Comparison of ENCODE assay signal across 1 cellular context in the genomic region with DNA sequence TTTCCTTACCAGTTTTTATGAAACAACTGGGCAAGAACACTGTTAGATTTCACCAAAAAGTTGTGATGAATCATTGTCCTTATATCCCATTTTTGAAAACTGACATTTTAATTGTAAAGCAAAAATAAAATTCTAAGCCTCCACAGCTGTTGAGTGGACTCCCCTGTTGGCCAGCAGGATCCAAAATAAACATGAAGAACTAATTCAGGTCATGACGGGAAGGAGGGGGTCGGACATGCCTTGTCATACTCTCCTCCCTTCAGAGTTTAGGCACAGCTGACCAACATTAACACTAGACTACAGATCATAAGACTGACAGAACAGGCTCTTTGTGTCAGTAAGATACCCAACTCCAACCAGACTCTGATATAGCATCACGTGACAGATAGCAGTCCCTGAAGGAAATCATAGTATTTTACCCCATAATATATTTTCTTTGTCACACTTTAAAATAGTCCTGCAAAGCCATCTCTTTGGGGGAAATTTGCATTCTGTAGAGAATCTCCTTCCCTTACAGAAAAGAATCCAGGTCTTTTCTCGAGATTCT.
A peak's percentile ranks its signal among the peaks of the same experiment; 100 is the strongest.
TF ChIP-seq lines count a peak whose summit lies in the region.

No MANE protein-coding gene starts in this region.

TF ChIP-seq in GM12878, 131 proteins besides CTCF, POLR2A, EP300 and RAD21:
- peak; percentile 58; the same call in 1 of the 2 replicates for TF ChIP-seq RAD51 (IDR thresholded peaks at IDR 0.05)
